Comparison of ENCODE assay signal across 19 cellular contexts in the genomic region with DNA sequence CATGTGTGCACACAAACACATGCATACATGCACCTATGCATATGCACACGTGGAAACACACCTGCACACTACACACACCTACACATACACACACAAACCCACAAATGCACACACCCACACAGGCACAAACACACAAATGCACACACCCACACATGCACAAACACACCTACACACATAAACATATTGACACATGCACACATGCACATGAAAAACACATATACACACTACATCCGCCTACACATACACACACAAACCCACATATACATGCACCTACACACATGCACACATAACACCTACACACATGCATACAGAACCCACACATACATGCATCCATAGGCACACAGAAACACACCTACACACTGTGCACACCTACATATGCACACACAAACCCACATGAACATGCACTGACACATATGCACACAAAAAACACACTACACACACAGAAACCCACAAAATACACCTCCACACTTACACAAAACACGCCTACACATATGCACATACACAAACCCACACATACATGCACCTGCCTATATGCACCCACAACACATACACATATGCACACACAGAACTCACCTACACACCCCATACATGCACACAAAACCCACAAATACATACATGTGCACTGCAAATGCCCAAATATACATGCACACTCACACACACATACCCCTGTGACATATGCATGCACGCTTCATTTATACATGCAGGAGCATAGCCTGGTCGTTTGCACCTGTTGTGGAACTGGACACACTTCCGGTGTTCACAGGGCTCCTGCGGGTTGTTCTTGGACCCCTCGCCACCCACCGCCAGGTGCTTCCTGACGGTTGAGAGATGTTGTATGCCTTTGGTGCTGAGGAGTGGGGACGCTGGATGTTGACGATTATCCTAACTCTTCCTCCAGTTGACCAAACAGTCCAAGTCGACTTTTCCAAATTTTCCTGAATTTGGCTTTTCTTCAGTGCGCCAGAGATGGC. TPM values are rescaled to one million over a fixed set of nuclear protein-coding genes. Genes with fewer than 3 reads are reported as not detected.
DNase-seq lines count a peak whose midpoint lies in the region; ATAC-seq and TF ChIP-seq lines count a peak whose summit lies in the region.
"Had no signal": no experiment of that assay in that cellular context is flagged by ENCODE, and none has a peak within 500 bp of the region (broad histone marks: within the 10 kb centered on the region; RNA-seq: fewer than 3 reads in every experiment).

No MANE protein-coding gene starts in this region.

- peaks cover 50% of the 10 kb centered on the region for H3K36me3 Mint-ChIP-seq in activated CD4-positive, alpha-beta memory T cell treated with anti-CD3 and anti-CD28 coated beads for 36 hours
- H3K36me3 Mint-ChIP-seq in activated CD4-positive, alpha-beta memory T cell treated with anti-CD3 and anti-CD28 coated beads, Interleukin-2, amount 10 ng/mL, durations not matched to agents 7 days and 5 days (ENCODE audit: low read depth) = peaks cover 54% of the 10 kb centered on the region
- peaks cover 44% of the 10 kb centered on the region for H3K36me3 Mint-ChIP-seq in stimulated activated naive CD8-positive, alpha-beta T cell treated with anti-CD3 and anti-CD28 coated beads, Interleukin-15, Interleukin-2, amounts not matched to agents 100 ng/mL and 50 ng/mL, for 24 hours (ENCODE audit: low read depth)
- H3K36me3 Mint-ChIP-seq in activated naive CD8-positive, alpha-beta T cell treated with anti-CD3 and anti-CD28 coated beads, Interleukin-2, amount 50 U/mL, for 24 hours (ENCODE audit: low read depth) = peaks cover 58% of the 10 kb centered on the region
- peaks cover 47% of the 10 kb centered on the region for H3K36me3 Mint-ChIP-seq in CD4-positive, alpha-beta T cell (ENCODE audit: low read depth)

- 24% methylated on average over 14 of the region's 14 CpGs for WGBS in thymus

- intact Hi-C loops in activated CD4-positive, alpha-beta memory T cell treated with anti-CD3 and anti-CD28 coated beads for 36 hours (cut with micrococcal nuclease) = loop anchor here (5.0 kb wide), 2 partner anchors 999 to 1251 kb away; a partner anchor contains a TSS
- intact Hi-C loops in CD4-positive, alpha-beta T cell (cut with DNase I, micrococcal nuclease) = loop anchor here in 1 of 2 experiments (5.0 kb wide), 1 partner anchor 81 kb away; no protein-coding TSS in a partner anchor

- H3K4me1 ChIP-seq in thymus (ENCODE audit: control insufficient read depth, insufficient read depth, low read length) = peaks cover 77% of the 10 kb centered on the region

- peak overlapping the region; percentile 55 for H3K27ac Mint-ChIP-seq in activated CD4-positive, alpha-beta memory T cell treated with anti-CD3 and anti-CD28 coated beads for 36 hours
- no peak overlapping the region for H3K27ac Mint-ChIP-seq in activated CD4-positive, alpha-beta memory T cell treated with anti-CD3 and anti-CD28 coated beads, Interleukin-2, amount 10 ng/mL, durations not matched to agents 7 days and 5 days
- H3K27ac Mint-ChIP-seq in stimulated activated naive CD8-positive, alpha-beta T cell treated with anti-CD3 and anti-CD28 coated beads, Interleukin-15, Interleukin-2, amounts not matched to agents 100 ng/mL and 50 ng/mL, for 24 hours = peak overlapping the region; percentile 62
- peak overlapping the region; percentile 53 for H3K27ac Mint-ChIP-seq in activated naive CD8-positive, alpha-beta T cell treated with anti-CD3 and anti-CD28 coated beads, Interleukin-2, amount 50 U/mL, for 24 hours
- no peak overlapping the region for H3K27ac Mint-ChIP-seq in CD4-positive, alpha-beta T cell

- peak overlapping the region; percentile 86 for H3K27ac ChIP-seq in thymus (ENCODE audit: low read depth)
- H3K27ac ChIP-seq in CD4-positive, alpha-beta T cell (ENCODE audit: low read depth, low read length) = no peak overlapping the region

- DNase-seq in activated CD4-positive, alpha-beta memory T cell treated with anti-CD3 and anti-CD28 coated beads for 36 hours = no peak
- no peak for DNase-seq in activated CD4-positive, alpha-beta memory T cell treated with anti-CD3 and anti-CD28 coated beads, Interleukin-2, amount 10 ng/mL, durations not matched to agents 7 days and 5 days
- DNase-seq in stimulated activated naive CD8-positive, alpha-beta T cell treated with anti-CD3 and anti-CD28 coated beads, Interleukin-15, Interleukin-2, amounts not matched to agents 100 U/mL and 50 U/mL, for 24 hours = no peak
- no peak for DNase-seq in activated naive CD8-positive, alpha-beta T cell treated with anti-CD3 and anti-CD28 coated beads, Interleukin-2, amount 50 U/mL, for 24 hours
- no peak for DNase-seq in CD4-positive, alpha-beta T cell
- DNase-seq in NCI-H524 (lab: John Stamatoyannopoulos, UW) = no peak
- DNase-seq: 8988T, DMS79 treated with DMSO at 0.1 percent for 48 hours, GDM1, H7, KBM-7, NCI-H1417 treated with DMSO at 0.1 percent for 48 hours, NCI-H2029 treated with DMSO at 0.1 percent for 48 hours, NCI-H510A treated with DMSO at 0.1 percent for 48 hours, SHP77, SK-N-SH had no signal

- H3K9me3 Mint-ChIP-seq in activated CD4-positive, alpha-beta memory T cell treated with anti-CD3 and anti-CD28 coated beads for 36 hours = no peaks in the 10 kb centered on the region
- H3K9me3 Mint-ChIP-seq in activated CD4-positive, alpha-beta memory T cell treated with anti-CD3 and anti-CD28 coated beads, Interleukin-2, amount 10 ng/mL, durations not matched to agents 7 days and 5 days = no peaks in the 10 kb centered on the region
- H3K9me3 Mint-ChIP-seq in stimulated activated naive CD8-positive, alpha-beta T cell treated with anti-CD3 and anti-CD28 coated beads, Interleukin-15, Interleukin-2, amounts not matched to agents 100 ng/mL and 50 ng/mL, for 24 hours = no peaks in the 10 kb centered on the region
- no peaks in the 10 kb centered on the region for H3K9me3 Mint-ChIP-seq in activated naive CD8-positive, alpha-beta T cell treated with anti-CD3 and anti-CD28 coated beads, Interleukin-2, amount 50 U/mL, for 24 hours
- H3K9me3 Mint-ChIP-seq in CD4-positive, alpha-beta T cell = no peaks in the 10 kb centered on the region

- POLR2A ChIA-PET in activated CD4-positive, alpha-beta memory T cell treated with anti-CD3 and anti-CD28 coated beads for 36 hours (lab: Charles Lee) = no interaction called here
- POLR2A ChIA-PET in activated CD4-positive, alpha-beta memory T cell treated with anti-CD3 and anti-CD28 coated beads, Interleukin-2, amount 10 ng/mL, durations not matched to agents 7 days and 5 days (lab: Charles Lee) = no interaction called here
- POLR2A ChIA-PET in CD4-positive, alpha-beta T cell (lab: Charles Lee) = no interaction called here

- CTCF ChIA-PET in activated CD4-positive, alpha-beta memory T cell treated with anti-CD3 and anti-CD28 coated beads for 36 hours (lab: Charles Lee) = no interaction called here
- CTCF ChIA-PET in activated CD4-positive, alpha-beta memory T cell treated with anti-CD3 and anti-CD28 coated beads, Interleukin-2, amount 10 ng/mL, durations not matched to agents 7 days and 5 days (lab: Charles Lee) = no interaction called here
- CTCF ChIA-PET in CD4-positive, alpha-beta T cell (lab: Charles Lee) = no interaction called here

- peaks cover 75% of the 10 kb centered on the region for H3K4me1 Mint-ChIP-seq in activated CD4-positive, alpha-beta memory T cell treated with anti-CD3 and anti-CD28 coated beads for 36 hours (ENCODE audit: low read depth)
- peaks cover 69% of the 10 kb centered on the region for H3K4me1 Mint-ChIP-seq in activated CD4-positive, alpha-beta memory T cell treated with anti-CD3 and anti-CD28 coated beads, Interleukin-2, amount 10 ng/mL, durations not matched to agents 7 days and 5 days
- H3K4me1 Mint-ChIP-seq in stimulated activated naive CD8-positive, alpha-beta T cell treated with anti-CD3 and anti-CD28 coated beads, Interleukin-15, Interleukin-2, amounts not matched to agents 100 ng/mL and 50 ng/mL, for 24 hours (ENCODE audit: low read depth) = peaks cover 83% of the 10 kb centered on the region
- H3K4me1 Mint-ChIP-seq in activated naive CD8-positive, alpha-beta T cell treated with anti-CD3 and anti-CD28 coated beads, Interleukin-2, amount 50 U/mL, for 24 hours = peaks cover 75% of the 10 kb centered on the region
- H3K4me1 Mint-ChIP-seq in CD4-positive, alpha-beta T cell (ENCODE audit: low read depth) = peaks cover 26% of the 10 kb centered on the region

- peaks cover 40% of the 10 kb centered on the region for H3K36me3 ChIP-seq in thymus (ENCODE audit: control insufficient read depth, insufficient read depth)

- H3K4me3 Mint-ChIP-seq in activated CD4-positive, alpha-beta memory T cell treated with anti-CD3 and anti-CD28 coated beads for 36 hours = no peak overlapping the region
- no peak overlapping the region for H3K4me3 Mint-ChIP-seq in activated CD4-positive, alpha-beta memory T cell treated with anti-CD3 and anti-CD28 coated beads, Interleukin-2, amount 10 ng/mL, durations not matched to agents 7 days and 5 days
- H3K4me3 Mint-ChIP-seq in stimulated activated naive CD8-positive, alpha-beta T cell treated with anti-CD3 and anti-CD28 coated beads, Interleukin-15, Interleukin-2, amounts not matched to agents 100 ng/mL and 50 ng/mL, for 24 hours = no peak overlapping the region
- no peak overlapping the region for H3K4me3 Mint-ChIP-seq in activated naive CD8-positive, alpha-beta T cell treated with anti-CD3 and anti-CD28 coated beads, Interleukin-2, amount 50 U/mL, for 24 hours
- H3K4me3 Mint-ChIP-seq in CD4-positive, alpha-beta T cell = no peak overlapping the region

- peak overlapping the region; percentile 50 for H3K4me3 ChIP-seq in thymus (ENCODE audit: low read length)

- TF ChIP-seq CTCF in CD4-positive, alpha-beta T cell (IDR thresholded peaks at IDR 0.05) = no peak

- no peaks in the 10 kb centered on the region for H3K9me3 ChIP-seq in thymus (ENCODE audit: control insufficient read depth)
- no peaks in the 10 kb centered on the region for H3K9me3 ChIP-seq in CD4-positive, alpha-beta T cell (ENCODE audit: control insufficient read depth, low read length)
- H3K9me3 ChIP-seq: SK-N-SH had no signal

- H3K27me3 Mint-ChIP-seq in activated CD4-positive, alpha-beta memory T cell treated with anti-CD3 and anti-CD28 coated beads for 36 hours = no peaks in the 10 kb centered on the region
- H3K27me3 Mint-ChIP-seq in activated CD4-positive, alpha-beta memory T cell treated with anti-CD3 and anti-CD28 coated beads, Interleukin-2, amount 10 ng/mL, durations not matched to agents 7 days and 5 days = no peaks in the 10 kb centered on the region
- no peaks in the 10 kb centered on the region for H3K27me3 Mint-ChIP-seq in stimulated activated naive CD8-positive, alpha-beta T cell treated with anti-CD3 and anti-CD28 coated beads, Interleukin-15, Interleukin-2, amounts not matched to agents 100 ng/mL and 50 ng/mL, for 24 hours
- H3K27me3 Mint-ChIP-seq in activated naive CD8-positive, alpha-beta T cell treated with anti-CD3 and anti-CD28 coated beads, Interleukin-2, amount 50 U/mL, for 24 hours = no peaks in the 10 kb centered on the region
- no peaks in the 10 kb centered on the region for H3K27me3 Mint-ChIP-seq in CD4-positive, alpha-beta T cell

- no peaks in the 10 kb centered on the region for H3K27me3 ChIP-seq in thymus (ENCODE audit: control insufficient read depth, insufficient read depth)
- no peaks in the 10 kb centered on the region for H3K27me3 ChIP-seq in CD4-positive, alpha-beta T cell (ENCODE audit: control insufficient read depth, insufficient read depth, low read length)

- no peak for ATAC-seq in stimulated activated naive CD8-positive, alpha-beta T cell treated with anti-CD3 and anti-CD28 coated beads, Interleukin-15, Interleukin-2, amounts not matched to agents 100 U/mL and 50 U/mL, for 24 hours
- no peak for ATAC-seq in activated naive CD8-positive, alpha-beta T cell treated with anti-CD3 and anti-CD28 coated beads, Interleukin-2, amount 50 U/mL, for 24 hours
- ATAC-seq in CD4-positive, alpha-beta T cell (ENCODE audit: poor library complexity) = no peak

RNA-seq across cellular contexts. Expression of a gene that starts 22.1 kb away (rescaled TPM):
- total RNA-seq in activated CD4-positive, alpha-beta memory T cell treated with anti-CD3 and anti-CD28 coated beads for 36 hours = 100 to 1,000 TPM; 282 to 283 TPM
- total RNA-seq in activated CD4-positive, alpha-beta memory T cell treated with anti-CD3 and anti-CD28 coated beads, Interleukin-2, amount 10 ng/mL, durations not matched to agents 7 days and 5 days = 100 to 1,000 TPM; 389 to 410 TPM
- polyA plus RNA-seq in thymus = 547 TPM
- 100 to 1,000 TPM; 170 to 184 TPM for total RNA-seq in CD4-positive, alpha-beta T cell

RNA-seq across cellular contexts. Expression of a gene that starts 38.7 kb away (rescaled TPM):
- total RNA-seq in activated CD4-positive, alpha-beta memory T cell treated with anti-CD3 and anti-CD28 coated beads for 36 hours = not detected
- total RNA-seq in activated CD4-positive, alpha-beta memory T cell treated with anti-CD3 and anti-CD28 coated beads, Interleukin-2, amount 10 ng/mL, durations not matched to agents 7 days and 5 days = not detected
- polyA plus RNA-seq in thymus = 1.3 TPM
- total RNA-seq in CD4-positive, alpha-beta T cell = not detected
- total RNA-seq: HT1080 had no signal

Comparison
In these comparisons a context has a peak if more than half of its experiments do, and no peak if none do; other contexts are left out.
1. H3K27ac Mint-ChIP-seq: peak in activated CD4-positive, alpha-beta memory T cell treated with anti-CD3 and anti-CD28 coated beads for 36 hours (single experiment), stimulated activated naive CD8-positive, alpha-beta T cell treated with anti-CD3 and anti-CD28 coated beads, Interleukin-15, Interleukin-2, amounts not matched to agents 100 ng/mL and 50 ng/mL, for 24 hours (single experiment) and activated naive CD8-positive, alpha-beta T cell treated with anti-CD3 and anti-CD28 coated beads, Interleukin-2, amount 50 U/mL, for 24 hours (single experiment); none in activated CD4-positive, alpha-beta memory T cell treated with anti-CD3 and anti-CD28 coated beads, Interleukin-2, amount 10 ng/mL, durations not matched to agents 7 days and 5 days (single experiment) and CD4-positive, alpha-beta T cell (single experiment).